8 cellular contexts compared by ENCODE assay signal in the genomic region with DNA sequence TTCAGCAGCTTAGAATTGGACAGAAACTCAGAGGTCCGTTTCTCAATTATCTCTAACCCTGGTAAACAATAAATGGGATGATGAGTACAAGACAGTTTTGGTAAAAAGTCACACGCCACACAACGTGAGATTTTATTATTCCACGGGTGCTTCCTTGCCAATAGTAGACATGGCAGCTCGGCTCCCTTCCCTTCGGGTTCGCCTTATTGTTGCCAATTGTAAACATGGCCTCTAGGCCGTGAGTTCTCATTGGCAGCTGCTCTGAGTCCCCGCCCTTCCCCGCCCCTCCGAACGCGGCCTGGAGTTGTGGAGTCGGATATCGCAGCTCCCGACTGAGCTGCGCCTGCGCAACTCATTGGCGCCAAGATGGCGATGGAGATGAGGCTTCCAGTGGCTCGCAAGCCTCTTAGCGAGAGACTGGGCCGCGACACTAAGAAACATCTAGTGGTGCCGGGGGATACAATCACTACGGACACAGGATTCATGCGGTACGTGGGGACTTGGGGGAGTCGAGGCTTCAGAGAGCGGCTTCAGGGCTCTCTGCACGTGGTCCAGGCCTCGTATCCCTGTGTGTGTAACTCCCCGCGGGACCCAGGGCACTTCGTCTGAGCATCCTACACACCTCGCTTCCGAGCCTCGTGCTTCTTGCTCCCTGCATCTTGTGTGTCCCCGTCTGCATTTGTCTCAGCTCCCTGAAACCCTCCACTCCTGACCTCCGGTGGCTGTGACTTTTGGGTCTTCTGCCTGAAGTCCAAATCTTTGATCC. TPM values are rescaled to one million over a fixed set of nuclear protein-coding genes. Genes with fewer than 3 reads are reported as not detected.
DNase-seq lines count a peak whose midpoint lies in the region; TF ChIP-seq lines count a peak whose summit lies in the region.

A gene with protein sequence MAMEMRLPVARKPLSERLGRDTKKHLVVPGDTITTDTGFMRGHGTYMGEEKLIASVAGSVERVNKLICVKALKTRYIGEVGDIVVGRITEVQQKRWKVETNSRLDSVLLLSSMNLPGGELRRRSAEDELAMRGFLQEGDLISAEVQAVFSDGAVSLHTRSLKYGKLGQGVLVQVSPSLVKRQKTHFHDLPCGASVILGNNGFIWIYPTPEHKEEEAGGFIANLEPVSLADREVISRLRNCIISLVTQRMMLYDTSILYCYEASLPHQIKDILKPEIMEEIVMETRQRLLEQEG (plus strand): TSS at position 355 of the 766 bp plus-strand sequence. CDS start 12 bp downstream, at position 367.

- H3K4me1 ChIP-seq in HAP-1 = peaks cover 20% of the 10 kb centered on the region
- H3K4me1 ChIP-seq in MM.1S (ENCODE audit: low read length) = 0 out of 2 replicates have a peak, but pooled peaks cover 13% of the 10 kb centered on the region

- H3K4me1 Mint-ChIP-seq in nephron progenitor cell = peaks cover 76% of the 10 kb centered on the region
- peaks cover 49% of the 10 kb centered on the region for H3K4me1 Mint-ChIP-seq in stimulated activated naive CD8-positive, alpha-beta T cell treated with anti-CD3 and anti-CD28 coated beads, Interleukin-15, Interleukin-2, amounts not matched to agents 100 ng/mL and 50 ng/mL, for 24 hours (ENCODE audit: low read depth)

- H4K20me1 ChIP-seq in MM.1S (ENCODE audit: insufficient read depth, low read length) = peaks cover 6% of the 10 kb centered on the region; the same call in 1 of the 2 replicates

- peaks cover 7% of the 10 kb centered on the region for H3K27me3 Mint-ChIP-seq in nephron progenitor cell (ENCODE audit: low read depth, poor library complexity)
- no peaks in the 10 kb centered on the region for H3K27me3 Mint-ChIP-seq in stimulated activated naive CD8-positive, alpha-beta T cell treated with anti-CD3 and anti-CD28 coated beads, Interleukin-15, Interleukin-2, amounts not matched to agents 100 ng/mL and 50 ng/mL, for 24 hours

- peak within 1 kb of the TSS; percentile 89 for H3K9ac ChIP-seq in MM.1S (ENCODE audit: low read length)

- H3K27me3 ChIP-seq in HAP-1 (ENCODE audit: low read depth) (no peaks in the 10 kb centered on the region), MM.1S (replicated peaks; ENCODE audit: insufficient read depth, low read length) (no peaks in the 10 kb centered on the region)

- peaks cover 33% of the 10 kb centered on the region for H3K36me3 Mint-ChIP-seq in nephron progenitor cell (ENCODE audit: low read depth)
- H3K36me3 Mint-ChIP-seq in stimulated activated naive CD8-positive, alpha-beta T cell treated with anti-CD3 and anti-CD28 coated beads, Interleukin-15, Interleukin-2, amounts not matched to agents 100 ng/mL and 50 ng/mL, for 24 hours (ENCODE audit: low read depth) = peaks cover 42% of the 10 kb centered on the region

- H3K4me3 ChIP-seq in HAP-1 = peak within 1 kb of the TSS; percentile 71
- H3K4me3 ChIP-seq in MM.1S (ENCODE audit: low read length) = peak within 1 kb of the TSS; percentile 98
- H3K4me3 ChIP-seq in fibroblast of the aortic adventitia (ENCODE audit: low read depth, low read length) = peak within 1 kb of the TSS; percentile 99

- TF ChIP-seq CTCF in MM.1S (IDR thresholded peaks at IDR 0.05; ENCODE audit: low read length) (no peak), fibroblast of the aortic adventitia (IDR thresholded peaks at IDR 0.05; ENCODE audit: insufficient read depth, low read length) (no peak), nephron progenitor cell (IDR thresholded peaks at IDR 0.05) (no peak)

- H3K9me2 ChIP-seq in MM.1S (replicated peaks; ENCODE audit: insufficient read depth, low read length) = no peaks in the 10 kb centered on the region

- H3K4me3 Mint-ChIP-seq in nephron progenitor cell = peak within 1 kb of the TSS; percentile 97
- H3K4me3 Mint-ChIP-seq in stimulated activated naive CD8-positive, alpha-beta T cell treated with anti-CD3 and anti-CD28 coated beads, Interleukin-15, Interleukin-2, amounts not matched to agents 100 ng/mL and 50 ng/mL, for 24 hours = peak within 1 kb of the TSS; percentile 97

- H3K79me2 ChIP-seq in MM.1S (ENCODE audit: low read length) = peaks cover 48% of the 10 kb centered on the region

- DNase-seq in G401 (ENCODE audit: low spot score) (peak; percentile 99), HAP-1 (ENCODE audit: low spot score in 2 of 2) (peak; percentile 97 to 99), MM.1S (peak; percentile 99), SHP77 treated with DMSO at 0.1 percent for 48 hours (lab: John Stamatoyannopoulos, UW) (peak; percentile 91), fibroblast of the aortic adventitia (ENCODE audit: low read depth) (peak; percentile 99), nephron progenitor cell (peak; percentile 98)
- peak; percentile 99 for DNase-seq in activated effector memory CD4-positive, alpha-beta T cell treated with anti-CD3 and anti-CD28 coated beads, Interleukin-2, amount 50 U/mL, for 16 hours

- H3K27ac ChIP-seq in MM.1S (ENCODE audit: low read length) = peak within 1 kb of the TSS; percentile 21; the same call in 1 of the 2 replicates

- peak within 1 kb of the TSS; percentile 44 for H3K27ac Mint-ChIP-seq in nephron progenitor cell
- peak within 1 kb of the TSS; percentile 98 for H3K27ac Mint-ChIP-seq in stimulated activated naive CD8-positive, alpha-beta T cell treated with anti-CD3 and anti-CD28 coated beads, Interleukin-15, Interleukin-2, amounts not matched to agents 100 ng/mL and 50 ng/mL, for 24 hours

- peak within 1 kb of the TSS; percentile 79 for H2AFZ ChIP-seq in MM.1S (ENCODE audit: low read length)

- H3K36me3 ChIP-seq in HAP-1 (replicated peaks) (peaks cover 35% of the 10 kb centered on the region), MM.1S (replicated peaks; ENCODE audit: insufficient read depth, low read length) (peaks cover 4% of the 10 kb centered on the region; the same call in 1 of the 2 replicates)

- H3K9me3 Mint-ChIP-seq in nephron progenitor cell = no peaks in the 10 kb centered on the region
- no peaks in the 10 kb centered on the region for H3K9me3 Mint-ChIP-seq in stimulated activated naive CD8-positive, alpha-beta T cell treated with anti-CD3 and anti-CD28 coated beads, Interleukin-15, Interleukin-2, amounts not matched to agents 100 ng/mL and 50 ng/mL, for 24 hours

- H3K9me3 ChIP-seq in HAP-1 (no peaks in the 10 kb centered on the region), MM.1S (replicated peaks; ENCODE audit: insufficient read depth, low read length) (no peaks in the 10 kb centered on the region)

- in situ Hi-C loops in G401 (cut with HindIII; ENCODE audit: low sequenced_read_pairs) = no loop called here
- in situ Hi-C loops in HAP-1 (cut with MboI; ENCODE audit: low sequenced_read_pairs) = no loop called here

- peak within 1 kb of the TSS; percentile 82 for H3K4me2 ChIP-seq in MM.1S (ENCODE audit: low read depth, low read length)

- peaks cover 10% of the 10 kb centered on the region; the same call in 1 of the 2 replicates for H3F3A ChIP-seq in MM.1S (ENCODE audit: insufficient read depth, low read length)

RNA-seq across cellular contexts. Expression of the gene that starts here (rescaled TPM):
- 41.5 and 66.4 TPM in 2 replicates for total RNA-seq in G401 (2014; rRNA removed; shearing (Covaris generic))
- 28.2 and 31.5 TPM in 2 replicates for total RNA-seq in fibroblast of the aortic adventitia (ENCODE audit: low replicate concordance)

Comparison
In these comparisons a context has a peak if more than half of its experiments do, and no peak if none do; other contexts are left out.
1. Peak in every context shown above with its lines: DNase-seq, H3K4me3 ChIP-seq and H3K27ac ChIP-seq.